ENCODE assay signal across 1 cellular context in genomic region chr9:92242115-92242778, GRCh38.
TF ChIP-seq lines count a peak whose summit lies in the region.

No MANE protein-coding gene starts in this region.

TF ChIP-seq in WTC11, 78 proteins besides CTCF, POLR2A, EP300 and RAD21 (continued from another document):
- TF ChIP-seq PRDM15 (CRISPR knock-in tag; IDR thresholded peaks at IDR 0.05) (no peak), CBFB (CRISPR knock-in tag; IDR thresholded peaks at IDR 0.05; ENCODE audit: low read depth) (no peak), NFE2L1 (CRISPR knock-in tag; IDR thresholded peaks at IDR 0.05) (no peak), FOXJ3 (CRISPR knock-in tag; IDR thresholded peaks at IDR 0.05; ENCODE audit: borderline replicate concordance) (no peak), IRF2 (CRISPR knock-in tag; IDR thresholded peaks at IDR 0.05; ENCODE audit: borderline replicate concordance, low read depth) (no peak), ZNF232 (CRISPR knock-in tag; IDR thresholded peaks at IDR 0.05) (no peak), NFYB (CRISPR knock-in tag; conservative IDR thresholded peaks at IDR 0.05; ENCODE audit: low read depth) (no peak)
